15 cellular contexts compared by ENCODE assay signal in the genomic region with DNA sequence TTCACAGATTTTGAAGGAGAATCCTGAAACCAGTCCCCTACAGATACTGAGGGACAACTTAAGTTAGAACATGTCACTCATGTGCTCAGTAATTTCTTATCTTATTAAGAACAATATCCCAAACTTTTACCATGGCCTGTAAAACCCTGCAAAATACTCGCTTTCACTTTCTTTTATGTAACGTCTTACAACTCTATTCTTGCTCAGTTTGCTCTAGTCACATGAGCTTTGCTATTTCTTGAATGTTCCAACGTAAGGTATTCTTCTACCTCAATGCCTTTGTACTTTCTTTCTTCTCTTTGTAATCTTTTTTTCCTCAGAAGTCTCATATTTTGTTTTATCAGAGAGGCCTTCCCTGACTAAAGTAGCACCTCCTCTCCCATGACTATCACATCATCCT.
DNase-seq lines count a peak whose midpoint lies in the region; ATAC-seq and TF ChIP-seq lines count a peak whose summit lies in the region.
"Had no signal": no experiment of that assay in that cellular context is flagged by ENCODE, and none has a peak within 500 bp of the region (broad histone marks: within the 10 kb centered on the region; RNA-seq: fewer than 3 reads in every experiment).

No MANE protein-coding gene starts in this region.

- in situ Hi-C loops in GM13977 (cut with MboI; ENCODE audit: low pct_unique_long_range_greater_than_20kb, low sequenced_read_pairs, unreplicated experiment): loop anchor here (25.0 kb wide), 1 partner anchor 271 kb away; a partner anchor contains a TSS

- no peak overlapping the region for H3K9ac ChIP-seq in adipocyte (ENCODE audit: low read length)
- H3K9ac ChIP-seq: neural progenitor cell had no signal

- DNase-seq in GM13977 (ENCODE audit: low spot score) (peak; percentile 34), adipocyte (ENCODE audit: low read depth) (no peak), iPS-NIHi11 (ENCODE audit: low spot score) (no peak), foreskin melanocyte (no peak), RPMI8226 (no peak)
- DNase-seq: caudate nucleus, DMS 273 treated with DMSO at 0.1 percent for 48 hours, esophagus squamous epithelium, islet precursor cell, KBM-7, NCI-H510A treated with DMSO at 0.1 percent for 48 hours had no signal

- no peaks in the 10 kb centered on the region for H3K27me3 ChIP-seq in adipocyte (replicated peaks; ENCODE audit: control insufficient read depth, insufficient read depth, low read length)
- H3K27me3 ChIP-seq: esophagus squamous epithelium, neural progenitor cell had no signal

- ATAC-seq in GM19395 (IDR thresholded peaks at IDR 0.05; ENCODE audit: unreplicated experiment) (peak; percentile 74), HG03095 (IDR thresholded peaks at IDR 0.05; ENCODE audit: unreplicated experiment) (peak; percentile 56), HG03139 (IDR thresholded peaks at IDR 0.05; ENCODE audit: unreplicated experiment) (no peak)

- no peak for TF ChIP-seq CTCF in GM13977 (IDR thresholded peaks at IDR 0.05; ENCODE audit: extremely low read depth, insufficient read depth, missing control alignments)

- H3K4me3 ChIP-seq in adipocyte (ENCODE audit: low read length): peak overlapping the region; percentile 34
- H3K4me3 ChIP-seq: esophagus squamous epithelium, neural progenitor cell had no signal

- H3K36me3 ChIP-seq in adipocyte (ENCODE audit: control insufficient read depth, insufficient read depth, low read length, severe bottlenecking): peaks cover 9% of the 10 kb centered on the region
- H3K36me3 ChIP-seq: neural progenitor cell had no signal

- no peaks in the 10 kb centered on the region for H3K9me3 ChIP-seq in adipocyte (ENCODE audit: control insufficient read depth, low read length)
- H3K9me3 ChIP-seq: esophagus squamous epithelium had no signal

- no peaks in the 10 kb centered on the region for H3K4me1 ChIP-seq in adipocyte (ENCODE audit: control insufficient read depth, insufficient read depth, low read length)
- H3K4me1 ChIP-seq: esophagus squamous epithelium, neural progenitor cell had no signal
